In the genomic region with DNA sequence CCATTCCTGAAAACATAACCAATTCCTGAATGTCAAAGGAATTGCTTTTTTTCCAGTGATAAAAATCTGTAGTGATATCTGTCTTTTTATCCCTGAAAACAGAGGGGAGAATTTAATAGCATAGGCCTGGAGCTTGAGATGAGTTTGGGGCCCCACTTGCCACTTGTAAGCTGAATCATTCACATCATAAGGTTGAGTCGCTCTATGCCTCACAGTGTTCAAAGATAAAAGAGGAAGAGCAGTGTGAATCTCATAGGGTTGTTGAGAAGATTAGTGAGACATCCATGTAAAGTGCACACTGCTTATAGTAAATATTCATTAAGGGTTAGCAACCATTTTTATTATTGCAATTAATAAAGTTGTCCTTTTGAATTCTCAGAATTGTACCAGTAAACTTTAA, we compare ENCODE assay signal across 18 cellular contexts.
"Had no signal": no experiment of that assay in that cellular context is flagged by ENCODE, and none has a peak within 500 bp of the region (broad histone marks: within the 10 kb centered on the region; RNA-seq: fewer than 3 reads in every experiment).

No MANE protein-coding gene starts in this region.

- DNase-seq: activated CD4-positive, alpha-beta T cell treated with anti-CD3 and anti-CD28 coated beads, Interleukin-2, amount 10 ng/mL, durations not matched to agents 7 days and 5 days; activated CD8-positive, alpha-beta memory T cell treated with anti-CD3 and anti-CD28 coated beads for 24 hours; activated naive CD4-positive, alpha-beta T cell treated with anti-CD3 and anti-CD28 coated beads, Interleukin-2, amount 50 U/mL, for 16 hours; activated T-cell treated with anti-CD3 and anti-CD28 coated beads for 4 hours; adrenal gland; caudate nucleus; colonic mucosa; effector CD8-positive, alpha-beta T cell; kidney; left ventricle myocardium superior; mesenchymal stem cell; psoas muscle; right lobe of liver; spleen; stimulated activated CD4-positive, alpha-beta T cell treated with anti-CD3 and anti-CD28 coated beads, Interleukin-2, amount 100 ng/mL, for 24 hours; stimulated activated naive CD4-positive, alpha-beta T cell treated with Interleukin-2 at 50 U/mL for 16 hours; upper lobe of left lung; WERI-Rb-1 had no signal

- ATAC-seq: left ventricle myocardium superior, psoas muscle, right lobe of liver had no signal
